Comparison of ENCODE assay signal across 8 cellular contexts in genomic region chr16:4625617-4626159, GRCh38. TPM values are rescaled to one million over a fixed set of nuclear protein-coding genes. Genes with fewer than 3 reads are reported as not detected.
DNase-seq lines count a peak whose midpoint lies in the region; ATAC-seq and TF ChIP-seq lines count a peak whose summit lies in the region.

No MANE protein-coding gene starts in this region.

- H2AFZ ChIP-seq in PC-3 (ENCODE audit: low read length) = peak overlapping the region; percentile 84
- peak overlapping the region; percentile 61 for H2AFZ ChIP-seq in osteoblast (ENCODE audit: low read length)

- H3K27me3 ChIP-seq in PC-3 (ENCODE audit: low read length) (no peaks in the 10 kb centered on the region), osteoblast (ENCODE audit: insufficient read depth, low read length) (no peaks in the 10 kb centered on the region)

- DNase-seq in PC-3 = no peak
- DNase-seq in epithelial cell of prostate (ENCODE audit: low read depth, low spot score) = no peak
- DNase-seq in osteoblast (ENCODE audit: insufficient read length, low spot score, missing footprints) = peak; percentile 88
- no peak for DNase-seq in T-helper 9 cell
- no peak for DNase-seq in stimulated activated CD4-positive, alpha-beta T cell treated with anti-CD3 and anti-CD28 coated beads, Interleukin-2, amount 100 ng/mL, for 48 hours
- no peak for DNase-seq in DMS153 (lab: John Stamatoyannopoulos, UW)

- no peaks in the 10 kb centered on the region for H3K9me3 ChIP-seq in PC-3 (ENCODE audit: low read length)
- no peaks in the 10 kb centered on the region for H3K9me3 ChIP-seq in osteoblast (ENCODE audit: low read depth, low read length)

- H4K20me1 ChIP-seq in PC-3 (ENCODE audit: low read length) (0 out of 2 replicates have a peak, but pooled peaks cover 8% of the 10 kb centered on the region), osteoblast (ENCODE audit: insufficient read depth, low read length) (peaks cover 22% of the 10 kb centered on the region)

- no peaks in the 10 kb centered on the region for H3K9me2 ChIP-seq in PC-3 (replicated peaks; ENCODE audit: low read length)

- H3F3A ChIP-seq in PC-3 (ENCODE audit: low read length, unreplicated experiment) = no peaks in the 10 kb centered on the region

- POLR2A ChIA-PET in PC-3 (lab: Charles Lee; ENCODE audit: unreplicated experiment) = interaction anchor here (0.7 kb wide), 1 partner anchor 749 kb away, joined by 3 read pairs; no protein-coding TSS in a partner anchor

- BruUV-seq in PC-3 (replicated peaks; lab: Mats Ljungman, UMichigan) = TSS peak; percentile 45

- H3K79me2 ChIP-seq in PC-3 (ENCODE audit: low read length) (peaks cover 52% of the 10 kb centered on the region), osteoblast (ENCODE audit: insufficient read depth, low read length) (peaks cover 58% of the 10 kb centered on the region)

- ATAC-seq in GM19351 (IDR thresholded peaks at IDR 0.05; ENCODE audit: unreplicated experiment) = peak; percentile 15
- peak; percentile 3; the same call in 1 of the 2 replicates for ATAC-seq in PC-3
- no peak for ATAC-seq in HG02938 (IDR thresholded peaks at IDR 0.05; ENCODE audit: unreplicated experiment)

- peak overlapping the region; percentile 92 for H3K9ac ChIP-seq in PC-3 (ENCODE audit: low read length)

- H3K27ac ChIP-seq in PC-3 (ENCODE audit: low read length) (no peak overlapping the region; the same call in 1 of the 2 replicates), epithelial cell of prostate (peak overlapping the region; percentile 66), osteoblast (ENCODE audit: low read depth, low read length) (peak overlapping the region; percentile 90)

- peaks cover under 1% of the 10 kb centered on the region; the same call in 1 of the 2 replicates for H3K36me3 ChIP-seq in PC-3 (ENCODE audit: low read depth, low read length)
- H3K36me3 ChIP-seq in osteoblast (ENCODE audit: insufficient read depth, low read length) = no peaks in the 10 kb centered on the region

- H3K4me2 ChIP-seq in PC-3 (ENCODE audit: low read length) (peak overlapping the region; percentile 83), osteoblast (ENCODE audit: insufficient read depth, low read length) (peak overlapping the region; percentile 96)

- intact Hi-C loops in PC-3 (cut with micrococcal nuclease) = no loop called here

- H3K4me1 ChIP-seq in PC-3 (ENCODE audit: insufficient read depth, low read length) (peaks cover 13% of the 10 kb centered on the region), osteoblast (ENCODE audit: insufficient read depth, low read length) (peaks cover 10% of the 10 kb centered on the region)

- TF ChIP-seq CTCF in PC-3 (conservative IDR thresholded peaks at IDR 0.05; ENCODE audit: low read depth, low read length) = no peak
- TF ChIP-seq CTCF in osteoblast (IDR thresholded peaks at IDR 0.05; ENCODE audit: extremely low read depth, low read depth, low read length) = no peak

- CTCF ChIA-PET in PC-3 (lab: Charles Lee) = interaction anchor here (0.5 to 0.6 kb wide), 2 partner anchors 120 to 318 kb away, joined by 3 to 4 read pairs; no protein-coding TSS in a partner anchor

- H3K4me3 ChIP-seq in PC-3 (ENCODE audit: low read length) (peak overlapping the region; percentile 93), osteoblast (ENCODE audit: insufficient read depth, low read length) (peak overlapping the region; percentile 75)

RNA-seq across cellular contexts. Expression of gene MGRN1, which starts 1.1 kb away (rescaled TPM):
- 22.7 and 38.2 TPM in 2 replicates for total RNA-seq in PC-3 (2014; rRNA removed)
- 41.5 and 46.7 TPM in 2 replicates for total RNA-seq in osteoblast

RNA-seq across cellular contexts. Expression of gene UBALD1, which starts 11.0 kb away (rescaled TPM):
- 24.6 and 28.2 TPM in 2 replicates for total RNA-seq in PC-3 (2014; rRNA removed)
- 6.2 and 9.4 TPM in 2 replicates for total RNA-seq in osteoblast
